ENCODE assay signal across 8 cellular contexts in the genomic region with DNA sequence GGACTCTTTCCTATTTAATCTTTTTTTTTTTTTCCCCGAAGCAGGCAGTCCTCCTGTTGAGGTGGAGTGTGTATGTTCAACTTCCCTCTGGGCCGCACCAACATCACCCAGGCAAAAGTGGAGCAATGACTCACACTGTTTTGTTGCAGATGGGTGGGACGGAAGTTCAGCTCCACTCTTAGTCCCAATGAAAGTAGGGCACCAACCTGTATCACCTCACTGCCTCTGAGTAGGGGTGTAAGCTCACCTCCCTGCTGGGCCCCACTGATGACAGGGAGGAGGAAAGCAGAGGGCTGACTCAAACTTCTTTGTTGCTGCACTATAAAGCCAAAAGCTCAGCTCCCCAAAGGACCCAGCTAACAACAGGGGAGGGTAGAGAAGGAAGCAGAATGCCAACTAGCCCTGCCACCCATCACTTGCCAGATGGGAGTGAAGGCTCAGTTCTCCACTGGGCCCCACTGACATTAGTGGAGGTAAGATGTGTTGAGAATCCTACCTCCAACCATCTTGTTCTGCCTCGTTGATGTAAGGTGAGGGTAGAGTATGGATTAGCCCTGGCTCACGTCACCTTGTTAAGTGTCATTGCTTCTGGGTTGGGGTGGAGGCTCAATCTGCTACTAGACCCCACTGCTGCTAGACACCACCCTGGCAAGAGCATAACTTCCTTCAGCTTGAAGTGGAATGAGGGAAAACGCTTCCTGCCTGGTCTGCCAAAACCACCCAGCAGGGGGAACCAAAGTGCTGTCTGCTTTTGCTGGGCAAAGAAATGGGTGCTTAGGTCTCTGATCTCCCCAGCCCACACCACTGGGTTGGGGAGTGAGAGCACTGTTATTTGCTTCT. TPM values are rescaled to one million over a fixed set of nuclear protein-coding genes. Genes with fewer than 3 reads are reported as not detected.
DNase-seq lines count a peak whose midpoint lies in the region; ATAC-seq and TF ChIP-seq lines count a peak whose summit lies in the region.

No MANE protein-coding gene starts in this region.

- peaks cover 15% of the 10 kb centered on the region for H3K9me3 Mint-ChIP-seq in osteocyte (ENCODE audit: unreplicated experiment)

- peak; percentile 86 for ATAC-seq in GM21526 (IDR thresholded peaks at IDR 0.05; ENCODE audit: low FRiP score, unreplicated experiment)
- no peak for ATAC-seq in HG03108 (IDR thresholded peaks at IDR 0.05; ENCODE audit: unreplicated experiment)

- TF ChIP-seq CTCF in osteocyte (IDR thresholded peaks at IDR 0.05): peak; percentile 48

- H3K4me3 Mint-ChIP-seq in osteocyte (ENCODE audit: unreplicated experiment): no peak overlapping the region

- H3K36me3 Mint-ChIP-seq in osteocyte (ENCODE audit: unreplicated experiment): no peaks in the 10 kb centered on the region

- H3K27ac Mint-ChIP-seq in osteocyte (ENCODE audit: unreplicated experiment): no peak overlapping the region

- DNase-seq in COLO668 (lab: John Stamatoyannopoulos, UW; ENCODE audit: unreplicated experiment) (peak; percentile 45), NOMO-1 treated with DMSO at 0.1 percent for 48 hours (lab: John Stamatoyannopoulos, UW; ENCODE audit: unreplicated experiment) (peak; percentile 55), fibroblast of gingiva (ENCODE audit: low read depth) (peak; percentile 22), osteocyte (ENCODE audit: extremely low spot score, unreplicated experiment) (no peak), HPDE6-E6E7 (ENCODE audit: extremely low spot score) (no peak)
- peak; percentile 83 for DNase-seq in activated CD8-positive, alpha-beta memory T cell treated with anti-CD3 and anti-CD28 coated beads, Interleukin-2, amount 50 U/mL, for 48 hours

- no peaks in the 10 kb centered on the region for H3K27me3 Mint-ChIP-seq in osteocyte (ENCODE audit: unreplicated experiment)

- no peaks in the 10 kb centered on the region for H3K4me1 Mint-ChIP-seq in osteocyte (ENCODE audit: unreplicated experiment)

RNA-seq across cellular contexts. Expression of a gene that starts 14.1 kb away (rescaled TPM):
- 21.8 TPM in 2 replicates for total RNA-seq in osteocyte

Comparison
In these comparisons a context has a peak if more than half of its experiments do, and no peak if none do; other contexts are left out.
1. DNase-seq: peak in COLO668 (single experiment), NOMO-1 treated with DMSO at 0.1 percent for 48 hours (single experiment), activated CD8-positive, alpha-beta memory T cell treated with anti-CD3 and anti-CD28 coated beads, Interleukin-2, amount 50 U/mL, for 48 hours (single experiment) and fibroblast of gingiva (single experiment); none in osteocyte (single experiment) and HPDE6-E6E7 (single experiment).